Comparison of ENCODE assay signal across 12 cellular contexts in genomic region chr1:32774950-32775634, GRCh38. TPM values are rescaled to one million over a fixed set of nuclear protein-coding genes. Genes with fewer than 3 reads are reported as not detected.
A peak's percentile ranks its signal among the peaks of the same experiment; 100 is the strongest.
DNase-seq lines count a peak whose midpoint lies in the region; ATAC-seq and TF ChIP-seq lines count a peak whose summit lies in the region.
"Had no signal": no experiment of that assay in that cellular context is flagged by ENCODE, and none has a peak within 500 bp of the region (broad histone marks: within the 10 kb centered on the region; RNA-seq: fewer than 3 reads in every experiment).

No MANE protein-coding gene starts in this region.

- 71% methylated on average over 2 of the region's 2 CpGs for WGBS in mesenchymal stem cell

- no peak overlapping the region for H4K8ac ChIP-seq in mesenchymal stem cell (ENCODE audit: low read length)

- no peak for TF ChIP-seq POLR2A in breast epithelium (IDR thresholded peaks at IDR 0.05)

- no peaks in the 10 kb centered on the region for H3K9me3 ChIP-seq in BLaER1 treated with 17β-estradiol and CSF1 and Interleukin-3, amounts not matched to agents 10 nM and 100 nM (replicated peaks in 1 of 11)
- H3K9me3 ChIP-seq in breast epithelium, result no peaks in the 10 kb centered on the region
- H3K9me3 ChIP-seq in mesenchymal stem cell (ENCODE audit: control insufficient read depth, low read length), result no peaks in the 10 kb centered on the region

- H2BK12ac ChIP-seq in mesenchymal stem cell (ENCODE audit: low read length in 2 of 2), result no peak overlapping the region

- ATAC-seq in sciatic nerve, result no peak
- ATAC-seq: effector memory CD8-positive, alpha-beta T cell had no signal

- peaks cover 18 to 60% (median 51%) of the 10 kb centered on the region in 10 experiments for H3K4me1 ChIP-seq in BLaER1 treated with 17β-estradiol and CSF1 and Interleukin-3, amounts not matched to agents 10 nM and 100 nM
- H3K4me1 ChIP-seq in breast epithelium (peaks cover 4 to 6% of the 10 kb centered on the region in 2 donors), mesenchymal stem cell (ENCODE audit: control insufficient read depth, insufficient read depth, low read depth, low read length) (peaks cover 19% of the 10 kb centered on the region)

- no peak overlapping the region for H3K4ac ChIP-seq in mesenchymal stem cell (ENCODE audit: low read depth in 1 of 2, low read length in 2 of 2)

- H3K79me1 ChIP-seq in mesenchymal stem cell (replicated peaks; ENCODE audit: low read length, poor library complexity, severe bottlenecking), result peaks cover 14% of the 10 kb centered on the region

- no peak overlapping the region for H2BK120ac ChIP-seq in mesenchymal stem cell (ENCODE audit: low read depth, low read length)

- no peaks in the 10 kb centered on the region for H3K27me3 ChIP-seq in BLaER1 treated with 17β-estradiol and CSF1 and Interleukin-3, amounts not matched to agents 10 nM and 100 nM
- H3K27me3 ChIP-seq in breast epithelium (no peaks in the 10 kb centered on the region), mesenchymal stem cell (ENCODE audit: control insufficient read depth in 1 of 2, insufficient read depth in 1 of 2, low read length in 2 of 2) (no peaks in the 10 kb centered on the region)

- H2AK5ac ChIP-seq in mesenchymal stem cell (ENCODE audit: low read length, severe bottlenecking), result no peak overlapping the region

- peak overlapping the region in 3 of 11 experiments; percentile 14 to 31 (median 25); a peak in 5 of 22 replicates for H3K9ac ChIP-seq in BLaER1 treated with 17β-estradiol and CSF1 and Interleukin-3, amounts not matched to agents 10 nM and 100 nM
- H3K9ac ChIP-seq in mesenchymal stem cell (ENCODE audit: low read length), result peak overlapping the region; percentile 68

- H2BK5ac ChIP-seq in mesenchymal stem cell (ENCODE audit: low read depth, low read length, poor library complexity, severe bottlenecking), result no peak overlapping the region

- no peak overlapping the region for H2AFZ ChIP-seq in mesenchymal stem cell (ENCODE audit: low read depth, low read length)

- H4K20me1 ChIP-seq in BLaER1 treated with 17β-estradiol and CSF1 and Interleukin-3, amounts not matched to agents 10 nM and 100 nM, result peaks cover 26 to 81% (median 46%) of the 10 kb centered on the region in 11 experiments; a peak in 21 of 22 replicates

- H3K23ac ChIP-seq in mesenchymal stem cell (ENCODE audit: low read length in 2 of 2), result no peak overlapping the region

- H4K91ac ChIP-seq in mesenchymal stem cell (ENCODE audit: low read length), result no peak overlapping the region

- H3K4me2 ChIP-seq in BLaER1 treated with 17β-estradiol and CSF1 and Interleukin-3, amounts not matched to agents 10 nM and 100 nM, result peak overlapping the region in 8 of 11 experiments; percentile 10 to 68 (median 48); a peak in 14 of 22 replicates
- no peak overlapping the region for H3K4me2 ChIP-seq in mesenchymal stem cell (ENCODE audit: low read length, poor library complexity, severe bottlenecking)

- DNase-seq in LHCN-M2 (ENCODE audit: low read depth) (peak; percentile 82), breast epithelium (ENCODE audit: low spot score in 2 of 2) (no peak), mesenchymal stem cell (peak; percentile 62), NCI-H748 treated with DMSO at 0.1 percent for 48 hours (lab: John Stamatoyannopoulos, UW) (no peak), NCI-H2171 (lab: John Stamatoyannopoulos, UW) (no peak), DMS114 treated with DMSO at 0.1 percent for 48 hours (lab: John Stamatoyannopoulos, UW; ENCODE audit: unreplicated experiment) (no peak), sciatic nerve (ENCODE audit: low spot score) (no peak)
- DNase-seq: activated CD4-positive, alpha-beta T cell treated with anti-CD3 and anti-CD28 coated beads, Interleukin-2, amount 50 U/mL, for 48 hours; effector memory CD8-positive, alpha-beta T cell; NCI-H524 had no signal

- TF ChIP-seq CTCF in breast epithelium (IDR thresholded peaks at IDR 0.05), result no peak

- no peak overlapping the region for H3K18ac ChIP-seq in mesenchymal stem cell (ENCODE audit: low read depth in 1 of 2, low read length in 2 of 2)

- peaks cover 65 to 75% (median 70%) of the 10 kb centered on the region in 11 experiments for H3K36me3 ChIP-seq in BLaER1 treated with 17β-estradiol and CSF1 and Interleukin-3, amounts not matched to agents 10 nM and 100 nM
- no peaks in the 10 kb centered on the region for H3K36me3 ChIP-seq in breast epithelium
- H3K36me3 ChIP-seq in mesenchymal stem cell (ENCODE audit: control insufficient read depth in 1 of 2, insufficient read depth in 2 of 2, low read depth in 1 of 2, low read length in 2 of 2), result peaks cover 67 to 73% of the 10 kb centered on the region in 2 experiments

- H3K14ac ChIP-seq in mesenchymal stem cell (ENCODE audit: low read length in 2 of 2), result no peak overlapping the region

- no peak overlapping the region for H2BK15ac ChIP-seq in mesenchymal stem cell (ENCODE audit: low read depth, poor library complexity, severe bottlenecking)

- intact Hi-C loops in breast epithelium (cut with DNase I; ENCODE audit: low total_unique reads) (no loop called here), sciatic nerve (cut with DNase I) (loop anchor here (5.0 to 10.0 kb wide), 2 partner anchors 63 to 1280 kb away; no protein-coding TSS in a partner anchor)

- H3K4me3 ChIP-seq in BLaER1 treated with 17β-estradiol and CSF1 and Interleukin-3, amounts not matched to agents 10 nM and 100 nM, result no peak overlapping the region
- H3K4me3 ChIP-seq in breast epithelium, result no peak overlapping the region
- peak overlapping the region in 1 of 2 experiments; percentile 9 for H3K4me3 ChIP-seq in mesenchymal stem cell (ENCODE audit: insufficient read depth in 1 of 2, low read depth in 1 of 2, low read length in 2 of 2)

- peak overlapping the region in 3 of 11 experiments; percentile 3 to 28 (median 15); a peak in 2 of 22 replicates for H3K27ac ChIP-seq in BLaER1 treated with 17β-estradiol and CSF1 and Interleukin-3, amounts not matched to agents 10 nM and 100 nM
- H3K27ac ChIP-seq in breast epithelium, result peak overlapping the region; percentile 58 to 65
- H3K27ac ChIP-seq in mesenchymal stem cell (ENCODE audit: low read length, poor library complexity, severe bottlenecking), result peak overlapping the region; percentile 78
- H3K27ac ChIP-seq: HL-60 had no signal

RNA-seq across cellular contexts. Expression of gene YARS1, which starts 42.1 kb away (rescaled TPM):
- total RNA-seq in LHCN-M2 (2014; rRNA removed) (57.8 and 64.5 TPM in 2 replicates), breast epithelium (10 to 100 TPM; 53.8 to 67.5 (median 67.2) TPM), sciatic nerve (46.8 TPM)
- 62.6 TPM for polyA plus RNA-seq in LHCN-M2 (2012)
- polyA plus RNA-seq in mesenchymal stem cell (2013, experiment 1 of 2), result 121 TPM
- 121 TPM for polyA plus RNA-seq in mesenchymal stem cell (2013, experiment 2 of 2)

RNA-seq across cellular contexts. Expression of gene S100PBP, which starts 42.4 kb away (rescaled TPM):
- total RNA-seq in LHCN-M2 (2014; rRNA removed) (33.7 and 41.0 TPM in 2 replicates), breast epithelium (10 to 100 TPM; 25.0 to 49.0 (median 29.5) TPM), sciatic nerve (59.8 TPM)
- polyA plus RNA-seq in LHCN-M2 (2012), result 12.1 TPM
- 11.4 TPM for polyA plus RNA-seq in mesenchymal stem cell (2013, experiment 1 of 2)
- 11.2 TPM for polyA plus RNA-seq in mesenchymal stem cell (2013, experiment 2 of 2)

Comparison
In these comparisons a context has a peak if more than half of its experiments do, and no peak if none do; other contexts are left out.
1. DNase-seq: peak in LHCN-M2 (single experiment) and mesenchymal stem cell (single experiment); none in breast epithelium (0 of 2), NCI-H748 treated with DMSO at 0.1 percent for 48 hours (single experiment), NCI-H2171 (single experiment), DMS114 treated with DMSO at 0.1 percent for 48 hours (single experiment) and sciatic nerve (single experiment).